12 cellular contexts compared by ENCODE assay signal in the genomic region with DNA sequence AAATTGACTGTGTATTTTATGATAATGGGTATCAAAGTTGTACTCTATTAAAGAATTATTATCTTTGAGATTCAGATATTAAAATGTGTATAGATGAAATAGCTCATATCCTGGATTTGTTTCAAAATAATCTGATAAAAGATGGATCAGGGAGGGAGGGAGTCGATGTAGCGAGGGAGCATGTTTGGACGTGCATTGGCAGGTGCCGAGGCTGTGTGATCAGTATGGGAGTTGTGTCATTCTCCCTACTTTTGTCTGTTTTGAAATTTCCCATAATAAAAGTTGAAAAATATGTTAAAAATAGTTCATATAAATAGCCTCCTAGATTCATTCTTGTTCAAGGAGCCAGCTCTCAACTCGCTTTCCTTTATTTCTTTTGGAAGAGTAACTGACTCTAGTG.
DNase-seq lines count a peak whose midpoint lies in the region; ATAC-seq and TF ChIP-seq lines count a peak whose summit lies in the region.
"Had no signal": no experiment of that assay in that cellular context is flagged by ENCODE, and none has a peak within 500 bp of the region (broad histone marks: within the 10 kb centered on the region; RNA-seq: fewer than 3 reads in every experiment).

No MANE protein-coding gene starts in this region.

- ATAC-seq in GM21723 (IDR thresholded peaks at IDR 0.05; ENCODE audit: unreplicated experiment) (no peak), GM19324 (IDR thresholded peaks at IDR 0.05; ENCODE audit: low FRiP score, unreplicated experiment) (no peak)
- ATAC-seq: WTC11 had no signal

- no peaks in the 10 kb centered on the region for H4K20me1 ChIP-seq in smooth muscle cell (ENCODE audit: low read depth)

- H3K36me3 ChIP-seq in esophagus squamous epithelium (no peaks in the 10 kb centered on the region), smooth muscle cell (ENCODE audit: low read depth) (no peaks in the 10 kb centered on the region)

- H2AFZ ChIP-seq in smooth muscle cell (ENCODE audit: low read depth), result no peak overlapping the region

- H3K4me2 ChIP-seq in smooth muscle cell, result peak overlapping the region; percentile 10

- H3K4me3 ChIP-seq in esophagus squamous epithelium (no peak overlapping the region), smooth muscle cell (no peak overlapping the region)

- intact Hi-C loops in esophagus squamous epithelium (cut with DNase I), result no loop called here

- H3K36me3 Mint-ChIP-seq in T-helper 2 cell treated with Interferon-gamma antibody and Interleukin-4, amounts not matched to agents 5 μg/mL and 100 μg/mL, for 36 hours (ENCODE audit: low read depth), result peaks cover 53% of the 10 kb centered on the region
- peaks cover 60% of the 10 kb centered on the region for H3K36me3 Mint-ChIP-seq in activated CD4-positive, alpha-beta memory T cell treated with anti-CD3 and anti-CD28 coated beads, Interleukin-2, amount 10 ng/mL, durations not matched to agents 7 days and 5 days (ENCODE audit: low read depth)
- H3K36me3 Mint-ChIP-seq: WTC11 had no signal

- DNase-seq in T-helper 2 cell treated with Interferon-gamma antibody and Interleukin-4, amounts not matched to agents 5 μg/mL and 100 μg/mL, for 36 hours (ENCODE audit: low spot score), result no peak
- DNase-seq in T-helper 2 cell (no peak), esophagus squamous epithelium (lab: John Stamatoyannopoulos, UW) (no peak), smooth muscle cell (lab: John Stamatoyannopoulos, UW; ENCODE audit: unreplicated experiment) (no peak), GM13976 (ENCODE audit: low spot score) (no peak)
- DNase-seq in activated CD4-positive, alpha-beta memory T cell treated with anti-CD3 and anti-CD28 coated beads, Interleukin-2, amount 10 ng/mL, durations not matched to agents 7 days and 5 days, result no peak
- DNase-seq: NCI-H526; stimulated activated CD4-positive, alpha-beta T cell treated with anti-CD3 and anti-CD28 coated beads, Interleukin-4, amount 100 ng/mL, for 4 hours had no signal

- H3K4me1 ChIP-seq in esophagus squamous epithelium (peaks cover 43 to 66% (median 49%) of the 10 kb centered on the region in 3 donors), smooth muscle cell (ENCODE audit: low read depth) (peaks cover 33% of the 10 kb centered on the region)

- POLR2A ChIA-PET in activated CD4-positive, alpha-beta memory T cell treated with anti-CD3 and anti-CD28 coated beads, Interleukin-2, amount 10 ng/mL, durations not matched to agents 7 days and 5 days (lab: Charles Lee), result interaction anchor here (1.0 to 8.2 kb wide), 11 partner anchors 17 to 238 kb away, joined by 3 to 80 read pairs (median 7); partner anchors contain the start of genes HIF1A and SNAPC1

- peak overlapping the region; percentile 19 for H3K9ac ChIP-seq in smooth muscle cell (ENCODE audit: low read depth)

- peak overlapping the region; percentile 84 to 93 (median 88) for H3K27ac ChIP-seq in esophagus squamous epithelium
- peak overlapping the region; percentile 91 for H3K27ac ChIP-seq in smooth muscle cell (ENCODE audit: low read depth)

- CTCF ChIA-PET in activated CD4-positive, alpha-beta memory T cell treated with anti-CD3 and anti-CD28 coated beads, Interleukin-2, amount 10 ng/mL, durations not matched to agents 7 days and 5 days (lab: Charles Lee), result interaction anchor here (1.0 to 2.7 kb wide), 5 partner anchors 45 to 313 kb away, joined by 3 to 8 read pairs (median 4); no protein-coding TSS in a partner anchor

- no peaks in the 10 kb centered on the region for H3K27me3 Mint-ChIP-seq in T-helper 2 cell treated with Interferon-gamma antibody and Interleukin-4, amounts not matched to agents 5 μg/mL and 100 μg/mL, for 36 hours (ENCODE audit: low read depth)
- H3K27me3 Mint-ChIP-seq in activated CD4-positive, alpha-beta memory T cell treated with anti-CD3 and anti-CD28 coated beads, Interleukin-2, amount 10 ng/mL, durations not matched to agents 7 days and 5 days, result no peaks in the 10 kb centered on the region

- H3K9me3 ChIP-seq in esophagus squamous epithelium, result no peaks in the 10 kb centered on the region
- no peaks in the 10 kb centered on the region for H3K9me3 ChIP-seq in smooth muscle cell (replicated peaks; ENCODE audit: low read depth)

- peak overlapping the region; percentile 17 for H3K4me3 Mint-ChIP-seq in T-helper 2 cell treated with Interferon-gamma antibody and Interleukin-4, amounts not matched to agents 5 μg/mL and 100 μg/mL, for 36 hours
- no peak overlapping the region for H3K4me3 Mint-ChIP-seq in activated CD4-positive, alpha-beta memory T cell treated with anti-CD3 and anti-CD28 coated beads, Interleukin-2, amount 10 ng/mL, durations not matched to agents 7 days and 5 days
- H3K4me3 Mint-ChIP-seq: dendritic cell treated with granulocyte-macrophage colony-stimulating factor and Interleukin-4, amounts not matched to agents 40 ng/mL and 50 ng/mL, for 4 days; WTC11 had no signal

- H3F3A ChIP-seq in smooth muscle cell (ENCODE audit: low read depth), result peaks cover 6% of the 10 kb centered on the region

- H3K9me3 Mint-ChIP-seq in T-helper 2 cell treated with Interferon-gamma antibody and Interleukin-4, amounts not matched to agents 5 μg/mL and 100 μg/mL, for 36 hours, result no peaks in the 10 kb centered on the region
- H3K9me3 Mint-ChIP-seq in activated CD4-positive, alpha-beta memory T cell treated with anti-CD3 and anti-CD28 coated beads, Interleukin-2, amount 10 ng/mL, durations not matched to agents 7 days and 5 days, result no peaks in the 10 kb centered on the region
- H3K9me3 Mint-ChIP-seq: dendritic cell treated with granulocyte-macrophage colony-stimulating factor and Interleukin-4, amounts not matched to agents 40 ng/mL and 50 ng/mL, for 4 days; WTC11 had no signal

- TF ChIP-seq POLR2A in esophagus squamous epithelium (IDR thresholded peaks at IDR 0.05), result no peak

- in situ Hi-C loops in GM13976 (cut with MboI; ENCODE audit: low sequenced_read_pairs, unreplicated experiment), result no loop called here

- TF ChIP-seq CTCF in esophagus squamous epithelium (IDR thresholded peaks at IDR 0.05) (no peak), smooth muscle cell (IDR thresholded peaks at IDR 0.05; ENCODE audit: borderline replicate concordance, insufficient read depth, poor library complexity, severe bottlenecking) (no peak), GM13976 (IDR thresholded peaks at IDR 0.05; ENCODE audit: borderline replicate concordance, control extremely low read depth, extremely low read depth, insufficient read depth, missing control alignments) (no peak)

- no peaks in the 10 kb centered on the region for H3K79me2 ChIP-seq in smooth muscle cell (ENCODE audit: low read depth)

- no peak overlapping the region for H3K27ac Mint-ChIP-seq in T-helper 2 cell treated with Interferon-gamma antibody and Interleukin-4, amounts not matched to agents 5 μg/mL and 100 μg/mL, for 36 hours
- peak overlapping the region; percentile 48 for H3K27ac Mint-ChIP-seq in activated CD4-positive, alpha-beta memory T cell treated with anti-CD3 and anti-CD28 coated beads, Interleukin-2, amount 10 ng/mL, durations not matched to agents 7 days and 5 days
- H3K27ac Mint-ChIP-seq: dendritic cell treated with granulocyte-macrophage colony-stimulating factor and Interleukin-4, amounts not matched to agents 40 ng/mL and 50 ng/mL, for 4 days had no signal

- H3K27me3 ChIP-seq in esophagus squamous epithelium (no peaks in the 10 kb centered on the region), smooth muscle cell (ENCODE audit: low read depth) (no peaks in the 10 kb centered on the region)

- H3K4me1 Mint-ChIP-seq in T-helper 2 cell treated with Interferon-gamma antibody and Interleukin-4, amounts not matched to agents 5 μg/mL and 100 μg/mL, for 36 hours (ENCODE audit: low read depth), result peaks cover 62% of the 10 kb centered on the region
- peaks cover 75% of the 10 kb centered on the region for H3K4me1 Mint-ChIP-seq in activated CD4-positive, alpha-beta memory T cell treated with anti-CD3 and anti-CD28 coated beads, Interleukin-2, amount 10 ng/mL, durations not matched to agents 7 days and 5 days

- WGBS in esophagus squamous epithelium, 2 donors, result 24 to 40% methylated on average over 5 of the region's 5 CpGs
- 81% methylated on average over 5 of the region's 5 CpGs for WGBS in smooth muscle cell (ENCODE audit: low lambda C conversion rate)
